In the genomic region with DNA sequence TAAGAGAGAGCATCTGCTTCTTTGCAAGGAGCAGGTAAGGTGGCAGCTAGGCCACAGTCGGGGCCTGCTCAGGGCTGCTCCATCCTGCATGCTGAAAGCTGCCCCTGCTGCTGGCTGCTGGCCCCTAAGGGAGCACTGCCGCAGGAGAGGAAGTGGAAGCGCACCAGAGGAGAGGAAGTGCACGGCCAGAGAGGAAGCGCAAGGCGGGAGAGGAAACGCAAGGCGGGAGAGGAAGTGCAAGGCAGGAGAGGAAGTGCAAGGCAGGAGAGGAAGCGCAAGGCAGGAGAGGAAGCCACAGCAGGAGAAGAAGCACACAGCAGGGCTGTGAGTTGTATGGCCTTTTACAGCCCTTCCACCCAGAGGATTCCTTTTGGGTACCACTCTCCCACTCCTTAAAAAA, we compare ENCODE assay signal across 13 cellular contexts.
A peak's percentile ranks its signal among the peaks of the same experiment; 100 is the strongest.
DNase-seq lines count a peak whose midpoint lies in the region; ATAC-seq, FAIRE-seq and TF ChIP-seq lines count a peak whose summit lies in the region.
"Had no signal": no experiment of that assay in that cellular context is flagged by ENCODE, and none has a peak within 500 bp of the region (broad histone marks: within the 10 kb centered on the region; RNA-seq: fewer than 3 reads in every experiment).

No MANE protein-coding gene starts in this region.

- H3K9me3 Mint-ChIP-seq in activated CD8-positive, alpha-beta T cell treated with anti-CD3 and anti-CD28 coated beads for 36 hours: no peaks in the 10 kb centered on the region

- H3K27ac ChIP-seq in liver (ENCODE audit: low read depth in 1 of 2, low read length in 2 of 2): no peak overlapping the region
- no peak overlapping the region for H3K27ac ChIP-seq in HepG2 (ENCODE audit: extremely low read length, insufficient read depth, low read length)
- no peak overlapping the region for H3K27ac ChIP-seq in right lobe of liver
- no peak overlapping the region for H3K27ac ChIP-seq in small intestine (ENCODE audit: low read depth in 1 of 2, low read length in 1 of 2)

- H3K36me3 ChIP-seq in liver (ENCODE audit: control insufficient read depth in 4 of 4, insufficient read depth in 3 of 4, low read depth in 1 of 4, low read length in 3 of 4) (no peaks in the 10 kb centered on the region), HepG2 (replicated peaks in 1 of 2; ENCODE audit: control insufficient read depth in 1 of 2, insufficient read depth in 2 of 2, low read length in 2 of 2) (no peaks in the 10 kb centered on the region), right lobe of liver (no peaks in the 10 kb centered on the region), small intestine (ENCODE audit: control insufficient read depth in 2 of 2, insufficient read depth in 2 of 2, low read length in 2 of 2) (no peaks in the 10 kb centered on the region)

- H3K9me3 ChIP-seq in liver (ENCODE audit: control insufficient read depth in 4 of 4, low read length in 3 of 4) (no peaks in the 10 kb centered on the region), HepG2 (ENCODE audit: low read length) (no peaks in the 10 kb centered on the region), right lobe of liver (no peaks in the 10 kb centered on the region), small intestine (ENCODE audit: control insufficient read depth, low read depth) (no peaks in the 10 kb centered on the region)

- H3K4me3 Mint-ChIP-seq in activated CD8-positive, alpha-beta T cell treated with anti-CD3 and anti-CD28 coated beads for 36 hours: peak overlapping the region; percentile 28

- POLR2A ChIA-PET in HepG2 (lab: Yijun Ruan, JAX): no interaction called here
- POLR2A ChIA-PET in activated CD8-positive, alpha-beta T cell treated with anti-CD3 and anti-CD28 coated beads for 36 hours (lab: Charles Lee): no interaction called here

- CTCF ChIA-PET in HepG2 (lab: Yijun Ruan, JAX; ENCODE audit: low intra/inter-chr PET ratio, low total read pairs): no interaction called here
- CTCF ChIA-PET in activated CD8-positive, alpha-beta T cell treated with anti-CD3 and anti-CD28 coated beads for 36 hours (lab: Charles Lee): no interaction called here

- no peaks in the 10 kb centered on the region for H3K36me3 Mint-ChIP-seq in activated CD8-positive, alpha-beta T cell treated with anti-CD3 and anti-CD28 coated beads for 36 hours (ENCODE audit: low read depth)

- no TSS peak for BruUV-seq in HepG2 (replicated peaks; lab: Mats Ljungman, UMichigan)

- H3K79me2 ChIP-seq in HepG2 (ENCODE audit: insufficient read depth, low read length): no peaks in the 10 kb centered on the region

- no peaks in the 10 kb centered on the region for H3K27me3 ChIP-seq in liver (ENCODE audit: control insufficient read depth in 4 of 4, insufficient read depth in 4 of 4, low read length in 3 of 4)
- H3K27me3 ChIP-seq in HepG2 (ENCODE audit: control insufficient read depth in 1 of 2, insufficient read depth in 2 of 2, low read length in 2 of 2): no peaks in the 10 kb centered on the region
- H3K27me3 ChIP-seq in right lobe of liver: no peaks in the 10 kb centered on the region
- H3K27me3 ChIP-seq in small intestine (ENCODE audit: control insufficient read depth in 2 of 2, insufficient read depth in 2 of 2, low read length in 2 of 2): no peaks in the 10 kb centered on the region

- no peak for TF ChIP-seq EP300 in HepG2 (IDR thresholded peaks at IDR 0.05; ENCODE audit: low read depth in 2 of 2, low read length in 2 of 2)
- TF ChIP-seq EP300 in HepG2 (CRISPR knock-in tag; IDR thresholded peaks at IDR 0.05; ENCODE audit: borderline replicate concordance): no peak

- H3K9ac ChIP-seq in liver (ENCODE audit: low read depth in 1 of 2, low read length in 2 of 2) (no peak overlapping the region), HepG2 (ENCODE audit: insufficient read depth, low read depth, low read length) (no peak overlapping the region)

- WGBS in liver: 62% methylated on average over 9 of the region's 9 CpGs
- 77% methylated on average over 9 of the region's 9 CpGs for WGBS in HepG2 (ENCODE audit: low lambda C conversion rate)
- 47% methylated on average over 8 of the region's 9 CpGs for WGBS in right lobe of liver (ENCODE audit: insufficient coverage, low coverage, low lambda C conversion rate, missing lambda C conversion rate)
- 66 to 77% (median 73%) methylated on average over 9 of the region's 9 CpGs for WGBS in small intestine, 3 donors

- ATAC-seq in HepG2 (no peak), right lobe of liver (peak; percentile 39 to 60 (median 42)), GM21529 (IDR thresholded peaks at IDR 0.05; ENCODE audit: unreplicated experiment) (no peak)
- peak; percentile 39 for ATAC-seq in activated CD8-positive, alpha-beta T cell treated with anti-CD3 and anti-CD28 coated beads for 36 hours

- H3K27me3 Mint-ChIP-seq in activated CD8-positive, alpha-beta T cell treated with anti-CD3 and anti-CD28 coated beads for 36 hours: no peaks in the 10 kb centered on the region

- H3K4me1 ChIP-seq in liver (ENCODE audit: control insufficient read depth in 4 of 4, insufficient read depth in 4 of 4, low read length in 3 of 4) (no peaks in the 10 kb centered on the region), HepG2 (ENCODE audit: insufficient read depth, low read length) (no peaks in the 10 kb centered on the region), right lobe of liver (no peaks in the 10 kb centered on the region), small intestine (ENCODE audit: control insufficient read depth in 2 of 2, insufficient read depth in 1 of 2, low read depth in 1 of 2, low read length in 1 of 2) (peaks cover 0 to 2% of the 10 kb centered on the region in 2 donors)

- no peak overlapping the region for H3K4me3 ChIP-seq in liver (ENCODE audit: low read depth in 1 of 3, low read length in 3 of 3)
- H3K4me3 ChIP-seq in HepG2 (replicated peaks in 1 of 3; ENCODE audit: insufficient read depth in 1 of 3, low read depth in 2 of 3, low read length in 3 of 3): no peak overlapping the region
- no peak overlapping the region for H3K4me3 ChIP-seq in right lobe of liver
- no peak overlapping the region for H3K4me3 ChIP-seq in small intestine (ENCODE audit: low read depth in 1 of 2, low read length in 2 of 2)

- H4K20me1 ChIP-seq in HepG2 (ENCODE audit: insufficient read depth, low read length): no peaks in the 10 kb centered on the region

- DNase-seq in HepG2 (ENCODE audit: low spot score) (no peak), right lobe of liver (peak in 2 of 3 donors; percentile 37 to 57), mucosa of gallbladder (ENCODE audit: low spot score) (no peak), small intestine (no peak)
- no peak for DNase-seq in activated CD8-positive, alpha-beta T cell treated with anti-CD3 and anti-CD28 coated beads for 36 hours
- DNase-seq in central memory CD4-positive, alpha-beta T cell: no peak
- DNase-seq: activated CD4-positive, CD25-positive, alpha-beta regulatory T cell; activated effector memory CD4-positive, alpha-beta T cell treated with Interleukin-2 at 50 U/mL for 16 hours; AML-193; NCI-H69 had no signal

- TF ChIP-seq POLR2A in HepG2 (IDR thresholded peaks at IDR 0.05; ENCODE audit: insufficient read depth in 1 of 2, low read depth in 2 of 2, low read length in 2 of 2) (no peak), right lobe of liver (IDR thresholded peaks at IDR 0.05) (no peak)

- no peak overlapping the region for H3K4me2 ChIP-seq in HepG2 (ENCODE audit: low read depth, low read length)

- in situ Hi-C loops in HepG2 (cut with HindIII; ENCODE audit: extremely low pct_ligation_motif_present, low pct_unique_long_range_greater_than_20kb): no loop called here

- intact Hi-C loops in HepG2 (cut with micrococcal nuclease; ENCODE audit: unreplicated experiment): no loop called here
- intact Hi-C loops in activated CD8-positive, alpha-beta T cell treated with anti-CD3 and anti-CD28 coated beads for 36 hours (cut with micrococcal nuclease): no loop called here
- intact Hi-C loops in right lobe of liver (cut with DNase I): no loop called here

- FAIRE-seq in HepG2 (lab: Jason Lieb, UNC) (no peak), small intestine (lab: Jason Lieb, UNC) (no peak)
- FAIRE-seq: G401.6 had no signal

- TF ChIP-seq CTCF in liver (IDR thresholded peaks at IDR 0.05; ENCODE audit: low read depth, low read length, missing input control) (no peak), HepG2 (CRISPR knock-in tag; IDR thresholded peaks at IDR 0.05) (no peak), right lobe of liver (IDR thresholded peaks at IDR 0.05) (no peak)
- no peak for TF ChIP-seq CTCF in activated CD8-positive, alpha-beta T cell treated with anti-CD3 and anti-CD28 coated beads for 36 hours (IDR thresholded peaks at IDR 0.05)

- peak overlapping the region; percentile 69 for H3K27ac Mint-ChIP-seq in activated CD8-positive, alpha-beta T cell treated with anti-CD3 and anti-CD28 coated beads for 36 hours

- peaks cover 14% of the 10 kb centered on the region for H3K4me1 Mint-ChIP-seq in activated CD8-positive, alpha-beta T cell treated with anti-CD3 and anti-CD28 coated beads for 36 hours (ENCODE audit: low read depth)

- H2AFZ ChIP-seq in HepG2 (ENCODE audit: low read length): no peak overlapping the region

- TF ChIP-seq RAD21 in liver (IDR thresholded peaks at IDR 0.05) (no peak), HepG2 (CRISPR knock-in tag; IDR thresholded peaks at IDR 0.05) (no peak)

TF ChIP-seq in liver, 16 proteins besides CTCF, POLR2A, EP300 and RAD21 (continues in another document):
- TF ChIP-seq HNF4G (IDR thresholded peaks at IDR 0.05) (no peak), EGR1 (IDR thresholded peaks at IDR 0.05; ENCODE audit: low read depth in 2 of 2) (peak in 1 of 2 donors; percentile 44), HNF4A (conservative IDR thresholded peaks at IDR 0.05) (no peak), YY1 (IDR thresholded peaks at IDR 0.05) (no peak), TAF1 (conservative IDR thresholded peaks at IDR 0.05) (no peak)

TF ChIP-seq in HepG2, 621 proteins besides CTCF, POLR2A, EP300 and RAD21 (continues in another document):
- TF ChIP-seq RCOR2 (CRISPR knock-in tag; IDR thresholded peaks at IDR 0.05): no peak
- TF ChIP-seq, protein P1, sequence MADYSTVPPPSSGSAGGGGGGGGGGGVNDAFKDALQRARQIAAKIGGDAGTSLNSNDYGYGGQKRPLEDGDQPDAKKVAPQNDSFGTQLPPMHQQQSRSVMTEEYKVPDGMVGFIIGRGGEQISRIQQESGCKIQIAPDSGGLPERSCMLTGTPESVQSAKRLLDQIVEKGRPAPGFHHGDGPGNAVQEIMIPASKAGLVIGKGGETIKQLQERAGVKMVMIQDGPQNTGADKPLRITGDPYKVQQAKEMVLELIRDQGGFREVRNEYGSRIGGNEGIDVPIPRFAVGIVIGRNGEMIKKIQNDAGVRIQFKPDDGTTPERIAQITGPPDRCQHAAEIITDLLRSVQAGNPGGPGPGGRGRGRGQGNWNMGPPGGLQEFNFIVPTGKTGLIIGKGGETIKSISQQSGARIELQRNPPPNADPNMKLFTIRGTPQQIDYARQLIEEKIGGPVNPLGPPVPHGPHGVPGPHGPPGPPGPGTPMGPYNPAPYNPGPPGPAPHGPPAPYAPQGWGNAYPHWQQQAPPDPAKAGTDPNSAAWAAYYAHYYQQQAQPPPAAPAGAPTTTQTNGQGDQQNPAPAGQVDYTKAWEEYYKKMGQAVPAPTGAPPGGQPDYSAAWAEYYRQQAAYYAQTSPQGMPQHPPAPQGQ (CRISPR knock-in tag; IDR thresholded peaks at IDR 0.05; ENCODE audit: borderline replicate concordance): no peak

Comparison
In these comparisons a context has a peak if more than half of its experiments do, and no peak if none do; other contexts are left out.
1. ATAC-seq: peak in activated CD8-positive, alpha-beta T cell treated with anti-CD3 and anti-CD28 coated beads for 36 hours (single experiment) and right lobe of liver (4 of 4); none in HepG2 (single experiment) and GM21529 (single experiment).
2. DNase-seq: peak in right lobe of liver (2 of 3); none in HepG2 (single experiment), activated CD8-positive, alpha-beta T cell treated with anti-CD3 and anti-CD28 coated beads for 36 hours (single experiment), mucosa of gallbladder (single experiment), small intestine (single experiment) and central memory CD4-positive, alpha-beta T cell (single experiment).